8 cellular contexts compared by ENCODE assay signal in the genomic region with DNA sequence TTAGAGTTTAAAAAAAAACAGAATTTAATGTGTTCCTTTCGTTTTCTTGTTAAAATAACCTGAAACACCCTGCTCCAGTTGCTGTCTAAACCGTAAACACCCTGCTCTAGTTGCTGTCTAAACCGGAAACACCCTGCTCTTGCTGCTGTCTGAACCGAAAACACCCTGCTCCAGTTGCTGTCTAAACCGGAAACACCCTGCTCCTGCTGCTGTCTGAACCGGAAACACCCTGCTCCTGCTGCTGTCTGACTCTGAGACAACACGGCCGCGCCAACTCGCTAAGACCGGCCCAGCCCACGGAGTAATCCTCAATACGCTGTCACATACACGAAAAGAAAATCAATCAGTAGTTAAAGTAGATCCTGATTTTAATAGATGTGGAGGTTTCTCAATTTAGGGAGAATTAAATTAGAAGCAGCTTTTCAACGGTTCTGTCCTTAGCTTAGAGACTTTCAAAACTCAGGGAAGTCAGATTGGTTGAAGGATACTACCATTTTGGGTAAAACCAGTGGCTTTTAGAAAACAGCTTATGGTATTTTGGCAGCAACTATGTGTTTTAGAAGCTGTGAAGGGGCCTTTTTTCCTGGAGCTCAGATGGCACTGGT.
DNase-seq lines count a peak whose midpoint lies in the region; ATAC-seq and TF ChIP-seq lines count a peak whose summit lies in the region.

No MANE protein-coding gene starts in this region.

- no peak for TF ChIP-seq CTCF in gastroesophageal sphincter (IDR thresholded peaks at IDR 0.05)

- no peak for TF ChIP-seq EP300 in gastroesophageal sphincter (IDR thresholded peaks at IDR 0.05)

- H3K4me3 ChIP-seq in BLaER1: peak overlapping the region; percentile 47
- H3K4me3 ChIP-seq in gastroesophageal sphincter: no peak overlapping the region

- peak overlapping the region; percentile 86 for H3K27ac ChIP-seq in BLaER1
- peak overlapping the region in 3 of 4 donors; percentile 21 to 48 (median 38) for H3K27ac ChIP-seq in gastroesophageal sphincter

- peak overlapping the region; percentile 43 for H3K4me2 ChIP-seq in BLaER1

- peak; percentile 93 for ATAC-seq in GM21447 (IDR thresholded peaks at IDR 0.05; ENCODE audit: unreplicated experiment)
- ATAC-seq in gastroesophageal sphincter: peak; percentile 75

- H4K20me1 ChIP-seq in BLaER1: no peaks in the 10 kb centered on the region

- H3K36me3 ChIP-seq in BLaER1: peaks cover 26% of the 10 kb centered on the region
- H3K36me3 ChIP-seq in gastroesophageal sphincter: peaks cover 0 to 79% of the 10 kb centered on the region in 2 donors

- H3K9me3 ChIP-seq in BLaER1 (peaks cover 53% of the 10 kb centered on the region), gastroesophageal sphincter (no peaks in the 10 kb centered on the region)

- no peak overlapping the region for H3K9ac ChIP-seq in BLaER1

- no peaks in the 10 kb centered on the region for H3K27me3 ChIP-seq in BLaER1
- no peaks in the 10 kb centered on the region for H3K27me3 ChIP-seq in gastroesophageal sphincter

- peaks cover 87% of the 10 kb centered on the region for H3K4me1 ChIP-seq in BLaER1
- no peaks in the 10 kb centered on the region for H3K4me1 ChIP-seq in gastroesophageal sphincter

- DNase-seq in Kasumi-1 (lab: John Stamatoyannopoulos, UW): peak; percentile 99
- DNase-seq in activated T-cell treated with anti-CD3 and anti-CD28 coated beads for 1 hour (ENCODE audit: low read depth): peak; percentile 58
- DNase-seq in smooth muscle cell of the brain vasculature (ENCODE audit: low read depth, low spot score): peak; percentile 10
- no peak for DNase-seq in DMS 273 (lab: John Stamatoyannopoulos, UW; ENCODE audit: unreplicated experiment)
- DNase-seq in NCI-H774 (lab: John Stamatoyannopoulos, UW): no peak

- no peak for TF ChIP-seq POLR2A in gastroesophageal sphincter (IDR thresholded peaks at IDR 0.05)

- WGBS in gastroesophageal sphincter (ENCODE audit: low coverage in 1 of 2), 2 donors: 57 to 70% methylated on average over 7 to 11 of the region's 15 CpGs

Comparison
In these comparisons a context has a peak if more than half of its experiments do, and no peak if none do; other contexts are left out.
1. DNase-seq: peak in Kasumi-1 (2 of 2), activated T-cell treated with anti-CD3 and anti-CD28 coated beads for 1 hour (single experiment) and smooth muscle cell of the brain vasculature (single experiment); none in DMS 273 (single experiment) and NCI-H774 (single experiment).